In the genomic region with DNA sequence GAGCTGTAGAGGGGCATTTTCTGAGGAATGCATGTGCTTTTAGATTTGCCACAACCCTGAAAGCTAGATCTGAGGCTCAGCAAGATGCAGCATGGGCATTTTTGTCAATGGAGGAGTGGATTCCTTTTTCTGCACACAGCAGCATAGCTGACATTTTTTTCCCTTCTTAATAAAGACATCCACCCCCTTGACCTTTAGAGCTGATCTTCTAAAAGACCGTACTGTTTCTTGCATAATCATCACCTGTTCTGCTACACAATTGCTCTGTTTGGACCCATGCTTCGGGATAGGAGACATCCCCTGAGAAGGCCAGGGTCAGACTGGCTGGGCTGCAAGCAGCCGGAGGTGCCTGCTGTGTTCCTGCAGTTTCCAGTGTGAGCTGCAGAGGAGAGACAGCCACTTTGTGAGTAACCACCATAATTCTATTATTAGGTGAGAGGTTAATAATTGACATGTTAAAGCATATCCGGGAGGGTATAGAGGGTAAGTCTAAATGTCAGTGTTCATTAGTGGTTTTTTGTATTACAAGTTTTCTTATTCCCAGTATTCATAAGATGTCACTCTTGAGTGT, we compare ENCODE assay signal across 10 cellular contexts.
A peak's percentile ranks its signal among the peaks of the same experiment; 100 is the strongest.
DNase-seq lines count a peak whose midpoint lies in the region; ATAC-seq and TF ChIP-seq lines count a peak whose summit lies in the region.
"Had no signal": no experiment of that assay in that cellular context is flagged by ENCODE, and none has a peak within 500 bp of the region (broad histone marks: within the 10 kb centered on the region; RNA-seq: fewer than 3 reads in every experiment).

No MANE protein-coding gene starts in this region.

- TF ChIP-seq CTCF in choroid plexus epithelial cell (conservative IDR thresholded peaks at IDR 0.05; ENCODE audit: low read depth, low read length) (no peak), coronary artery (IDR thresholded peaks at IDR 0.05) (no peak)

- DNase-seq in GM19238 (ENCODE audit: insufficient read length, low spot score) (peak; percentile 61), choroid plexus epithelial cell (ENCODE audit: low read depth) (peak; percentile 47), coronary artery (ENCODE audit: low spot score) (no peak), T-helper 9 cell (no peak)
- no peak for DNase-seq in activated CD8-positive, alpha-beta memory T cell treated with anti-CD3 and anti-CD28 coated beads, Interleukin-2, amount 50 U/mL, for 4 hours
- DNase-seq: activated naive CD4-positive, alpha-beta T cell treated with anti-CD3 and anti-CD28 coated beads for 36 hours; DND-41; NCI-H2171 had no signal

- peak; percentile 82 for ATAC-seq in HG02943 (IDR thresholded peaks at IDR 0.05; ENCODE audit: low read depth, unreplicated experiment)

- no peak overlapping the region for H3K4me3 ChIP-seq in choroid plexus epithelial cell (ENCODE audit: low read depth, low read length)
- no peak overlapping the region for H3K4me3 ChIP-seq in coronary artery

- peak overlapping the region; percentile 71 for H3K27ac ChIP-seq in temporal lobe (ENCODE audit: low read depth, low read length)
- no peak overlapping the region for H3K27ac ChIP-seq in coronary artery

Comparison
In these comparisons a context has a peak if more than half of its experiments do, and no peak if none do; other contexts are left out.
1. DNase-seq: peak in GM19238 (single experiment) and choroid plexus epithelial cell (single experiment); none in coronary artery (single experiment), activated CD8-positive, alpha-beta memory T cell treated with anti-CD3 and anti-CD28 coated beads, Interleukin-2, amount 50 U/mL, for 4 hours (single experiment) and T-helper 9 cell (single experiment).